8 cellular contexts compared by ENCODE assay signal in the genomic region with DNA sequence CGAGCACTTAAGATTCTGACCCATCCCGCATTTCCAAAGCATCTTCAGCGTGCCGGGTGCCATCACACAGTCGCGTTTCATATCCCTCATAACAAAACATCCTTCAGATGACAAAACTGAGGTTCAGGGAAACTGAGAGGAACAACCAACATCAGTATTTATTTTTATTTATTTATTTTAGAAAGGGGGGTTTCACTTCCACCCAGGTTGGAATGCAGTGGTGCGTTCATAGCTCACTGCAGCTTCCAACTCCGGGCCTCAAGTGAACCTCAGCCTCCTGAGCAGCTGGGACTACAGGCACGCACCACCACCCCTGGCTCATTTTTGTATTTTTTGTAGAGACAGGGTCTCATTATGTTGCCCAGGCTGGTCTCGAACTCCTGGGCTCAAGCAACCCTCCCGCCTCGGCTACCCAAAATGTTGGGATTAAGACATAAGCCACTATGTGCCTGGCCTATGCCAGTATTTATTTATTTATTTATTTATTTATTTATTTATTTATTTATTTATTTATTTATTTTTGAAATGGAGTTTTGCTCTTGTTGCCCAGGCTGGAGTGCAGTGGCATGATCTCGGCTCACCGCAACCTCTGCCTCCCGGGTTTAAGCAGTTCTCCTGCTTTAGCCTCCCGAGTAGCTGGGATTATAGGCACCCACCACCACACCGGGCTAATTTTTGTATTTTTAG. TPM values are rescaled to one million over a fixed set of nuclear protein-coding genes. Genes with fewer than 3 reads are reported as not detected.
DNase-seq lines count a peak whose midpoint lies in the region; ATAC-seq, FAIRE-seq and TF ChIP-seq lines count a peak whose summit lies in the region.
"Not testable (repeated sequence)": the region's sequence is repeated elsewhere in the genome, so short reads cannot be mapped to it uniquely, and the experiment has no call there.

No MANE protein-coding gene starts in this region.

- DNase-seq in Karpas-422; activated CD8-positive, alpha-beta memory T cell treated with anti-CD3 and anti-CD28 coated beads, Interleukin-2, amount 10 ng/mL, durations not matched to agents 7 days and 5 days; chondrocyte (ENCODE audit: low spot score); thoracic aorta (ENCODE audit: low spot score): not testable (repeated sequence)
- DNase-seq in kidney (peak; percentile 48), pancreas (peak in 1 of 6 donors; percentile 14)

- CTCF ChIA-PET in activated CD8-positive, alpha-beta memory T cell treated with anti-CD3 and anti-CD28 coated beads, Interleukin-2, amount 10 ng/mL, durations not matched to agents 7 days and 5 days (lab: Charles Lee): interaction anchor here (1.1 to 6.6 kb wide), 4 partner anchors 11 to 93 kb away, joined by 3 to 55 read pairs (median 6); no protein-coding TSS in a partner anchor

- H3K4me1 ChIP-seq in ES-I3 (ENCODE audit: insufficient read depth, low read length) (peaks cover 24% of the 10 kb centered on the region), Karpas-422 (ENCODE audit: low read length) (peaks cover 26% of the 10 kb centered on the region), kidney (ENCODE audit: control insufficient read depth in 1 of 2, insufficient read depth in 1 of 2, low read depth in 1 of 2, low read length in 2 of 2) (peaks cover 43% of the 10 kb centered on the region in 2 donors), pancreas (peaks cover 44 to 60% (median 56%) of the 10 kb centered on the region in 3 donors), thoracic aorta (ENCODE audit: control insufficient read depth in 1 of 2, low read depth in 2 of 2) (peaks cover 71 to 94% of the 10 kb centered on the region in 2 donors)

- not testable (repeated sequence) for FAIRE-seq in kidney (lab: Jason Lieb, UNC); pancreas (lab: Jason Lieb, UNC)

- ATAC-seq in GM21786 (IDR thresholded peaks at IDR 0.05; ENCODE audit: unreplicated experiment): peak; percentile 10
- not testable (repeated sequence) for ATAC-seq in activated CD8-positive, alpha-beta memory T cell treated with anti-CD3 and anti-CD28 coated beads, Interleukin-2, amount 10 ng/mL, durations not matched to agents 7 days and 5 days; pancreas; thoracic aorta (ENCODE audit: insufficient number of reproducible peaks, low FRiP score, low read depth)

- peak overlapping the region; percentile 75 for H3K4me2 ChIP-seq in Karpas-422 (ENCODE audit: low read depth, low read length, poor library complexity, severe bottlenecking)

- TF ChIP-seq CTCF in chondrocyte (IDR thresholded peaks at IDR 0.05); kidney (IDR thresholded peaks at IDR 0.05; ENCODE audit: borderline replicate concordance, extremely low read depth, insufficient read depth); pancreas (IDR thresholded peaks at IDR 0.05); thoracic aorta (IDR thresholded peaks at IDR 0.05): not testable (repeated sequence)

- H3K27ac Mint-ChIP-seq in activated CD8-positive, alpha-beta memory T cell treated with anti-CD3 and anti-CD28 coated beads, Interleukin-2, amount 10 ng/mL, durations not matched to agents 7 days and 5 days: peak overlapping the region; percentile 92
- peak overlapping the region; percentile 94 for H3K27ac Mint-ChIP-seq in chondrocyte (ENCODE audit: unreplicated experiment)

- H3K9me3 Mint-ChIP-seq in activated CD8-positive, alpha-beta memory T cell treated with anti-CD3 and anti-CD28 coated beads, Interleukin-2, amount 10 ng/mL, durations not matched to agents 7 days and 5 days (ENCODE audit: low read depth); chondrocyte (ENCODE audit: low read depth): not testable (repeated sequence)

- intact Hi-C loops in kidney (cut with DNase I); pancreas (cut with DNase I): not testable (repeated sequence)

- H4K20me1 ChIP-seq in Karpas-422 (ENCODE audit: insufficient read depth, low read depth, low read length): not testable (repeated sequence)

- peak overlapping the region; percentile 97 for H2AFZ ChIP-seq in Karpas-422 (ENCODE audit: low read length)

- not testable (repeated sequence) for H3K27me3 ChIP-seq in Karpas-422 (ENCODE audit: low read length); pancreas; thoracic aorta (replicated peaks; ENCODE audit: insufficient read depth)

- not testable (repeated sequence) for H3K27me3 Mint-ChIP-seq in activated CD8-positive, alpha-beta memory T cell treated with anti-CD3 and anti-CD28 coated beads, Interleukin-2, amount 10 ng/mL, durations not matched to agents 7 days and 5 days; chondrocyte (ENCODE audit: low read depth)

- WGBS in pancreas, 2 donors: 90% methylated on average over 17 of the region's 17 CpGs

- H3K9ac ChIP-seq in ES-I3 (ENCODE audit: low read depth, low read length) (0 out of 2 replicates have a peak overlapping the region, but pooled peaks have one; percentile 21), Karpas-422 (ENCODE audit: low read length) (peak overlapping the region; percentile 71), kidney (ENCODE audit: low read length in 2 of 2) (peak overlapping the region in 1 of 2 donors; percentile 62)

- H3K27ac ChIP-seq in Karpas-422 (ENCODE audit: low read length) (peak overlapping the region; percentile 80), kidney (ENCODE audit: low read depth in 2 of 2, low read length in 2 of 2) (peak overlapping the region; percentile 57 to 83), pancreas (peak overlapping the region; percentile 84 to 92 (median 90)), thoracic aorta (peak overlapping the region; percentile 90 to 96)

- H3K4me3 Mint-ChIP-seq in activated CD8-positive, alpha-beta memory T cell treated with anti-CD3 and anti-CD28 coated beads, Interleukin-2, amount 10 ng/mL, durations not matched to agents 7 days and 5 days: peak overlapping the region; percentile 69
- peak overlapping the region; percentile 48 for H3K4me3 Mint-ChIP-seq in chondrocyte (ENCODE audit: unreplicated experiment)

- H3K36me3 ChIP-seq in ES-I3 (ENCODE audit: insufficient read depth, low read length); Karpas-422 (ENCODE audit: insufficient read depth, low read length); kidney (ENCODE audit: control insufficient read depth in 1 of 2, insufficient read depth in 2 of 2, low read length in 2 of 2); pancreas; thoracic aorta: not testable (repeated sequence)

- not testable (repeated sequence) for H3K9me2 ChIP-seq in Karpas-422 (replicated peaks; ENCODE audit: insufficient read depth, low read length)

- H3K4me3 ChIP-seq in Karpas-422 (ENCODE audit: low read length): peak overlapping the region; percentile 63
- peak overlapping the region in 1 of 2 donors; percentile 35 for H3K4me3 ChIP-seq in kidney (ENCODE audit: low read length in 2 of 2)
- H3K4me3 ChIP-seq in pancreas: peak overlapping the region in 1 of 4 donors; percentile 24
- peak overlapping the region; percentile 49 for H3K4me3 ChIP-seq in thoracic aorta

- not testable (repeated sequence) for H3K79me2 ChIP-seq in Karpas-422 (ENCODE audit: low read length)

- not testable (repeated sequence) for H3K9me3 ChIP-seq in ES-I3 (ENCODE audit: control insufficient read depth, insufficient read depth, low read length); Karpas-422 (ENCODE audit: low read length); kidney (ENCODE audit: control insufficient read depth in 1 of 2, low read length in 2 of 2); pancreas; thoracic aorta

- H3K36me3 Mint-ChIP-seq in activated CD8-positive, alpha-beta memory T cell treated with anti-CD3 and anti-CD28 coated beads, Interleukin-2, amount 10 ng/mL, durations not matched to agents 7 days and 5 days; chondrocyte (ENCODE audit: low read depth): not testable (repeated sequence)

- H3K4me1 Mint-ChIP-seq in activated CD8-positive, alpha-beta memory T cell treated with anti-CD3 and anti-CD28 coated beads, Interleukin-2, amount 10 ng/mL, durations not matched to agents 7 days and 5 days: peaks cover 72% of the 10 kb centered on the region
- peaks cover 69% of the 10 kb centered on the region for H3K4me1 Mint-ChIP-seq in chondrocyte (ENCODE audit: low read depth)

RNA-seq across cellular contexts. Expression of a gene that starts 24.4 kb away (rescaled TPM):
- total RNA-seq in Karpas-422 (2014; rRNA removed; shearing (Covaris generic); ENCODE audit: low replicate concordance): 331 and 583 TPM in 2 replicates
- 100 to 1,000 TPM; 291 to 293 TPM for total RNA-seq in activated CD8-positive, alpha-beta memory T cell treated with anti-CD3 and anti-CD28 coated beads, Interleukin-2, amount 10 ng/mL, durations not matched to agents 7 days and 5 days
- 68.5 to 241 TPM (median 227 TPM) in 3 replicates for total RNA-seq in chondrocyte
- total RNA-seq in kidney: 292 TPM
- polyA plus RNA-seq in kidney (ENCODE audit: insufficient read depth, low read depth, low replicate concordance): 96.9 TPM
- total RNA-seq in pancreas: 1,000 to 10,000 TPM in 1 of 6 donors, 100 to 1,000 TPM in 3, 10 to 100 TPM in 2; 61.6 to 1,144 (median 191) TPM
- 100 to 1,000 TPM; 228 to 795 TPM for polyA plus RNA-seq in pancreas
- total RNA-seq in thoracic aorta: 100 to 1,000 TPM; 163 to 374 TPM

RNA-seq across cellular contexts. Expression of a gene that starts 33.2 kb away (rescaled TPM):
- total RNA-seq in Karpas-422 (2014; rRNA removed; shearing (Covaris generic); ENCODE audit: low replicate concordance): 26.0 and 27.8 TPM in 2 replicates
- total RNA-seq in activated CD8-positive, alpha-beta memory T cell treated with anti-CD3 and anti-CD28 coated beads, Interleukin-2, amount 10 ng/mL, durations not matched to agents 7 days and 5 days: 10 to 100 TPM; 34.9 to 36.8 TPM
- total RNA-seq in chondrocyte: 31.6 to 36.8 TPM (median 35.4 TPM) in 3 replicates
- total RNA-seq in kidney: 36.1 TPM
- 24.0 TPM for polyA plus RNA-seq in kidney (ENCODE audit: insufficient read depth, low read depth, low replicate concordance)
- 10 to 100 TPM; 11.7 to 26.0 (median 16.9) TPM for total RNA-seq in pancreas
- polyA plus RNA-seq in pancreas: 10 to 100 TPM in 1 of 2 donors, 1 to 10 TPM in 1; 5.4 to 10.5 TPM
- 10 to 100 TPM; 15.2 to 30.3 TPM for total RNA-seq in thoracic aorta

RNA-seq across cellular contexts. Expression of a gene that starts 33.5 kb away (rescaled TPM):
- 90.4 and 129 TPM in 2 replicates for total RNA-seq in Karpas-422 (2014; rRNA removed; shearing (Covaris generic); ENCODE audit: low replicate concordance)
- 10 to 100 TPM; 61.4 to 67.6 TPM for total RNA-seq in activated CD8-positive, alpha-beta memory T cell treated with anti-CD3 and anti-CD28 coated beads, Interleukin-2, amount 10 ng/mL, durations not matched to agents 7 days and 5 days
- total RNA-seq in chondrocyte (48.5 to 54.4 TPM (median 52.9 TPM) in 3 replicates), kidney (132 TPM), pancreas (10 to 100 TPM; 52.4 to 92.6 (median 68.0) TPM), thoracic aorta (10 to 100 TPM; 44.0 to 46.7 TPM)
- polyA plus RNA-seq in kidney (ENCODE audit: insufficient read depth, low read depth, low replicate concordance) (210 TPM), pancreas (100 to 1,000 TPM in 1 of 2 donors, 10 to 100 TPM in 1; 92.0 to 153 TPM)
